ENCODE assay signal across 21 cellular contexts in the genomic region with DNA sequence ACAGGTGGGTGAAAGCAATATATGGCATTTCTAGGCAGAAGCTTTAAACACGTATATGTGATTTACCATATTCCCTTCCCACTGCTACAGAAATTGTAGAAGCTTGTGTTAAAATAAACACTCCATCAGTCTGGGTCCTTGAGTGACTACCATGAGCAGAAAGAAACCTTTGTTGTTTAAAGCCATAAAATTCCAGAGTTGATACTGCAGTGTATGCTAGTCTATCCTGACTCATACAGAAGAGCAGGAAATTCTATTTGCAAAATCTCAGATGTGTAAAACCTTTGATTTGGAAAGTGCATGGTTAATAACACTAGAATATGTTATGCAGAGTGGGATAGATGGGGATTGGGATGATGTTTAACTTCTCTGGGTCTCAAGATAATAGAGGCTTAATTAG.
A peak's percentile ranks its signal among the peaks of the same experiment; 100 is the strongest.
DNase-seq lines count a peak whose midpoint lies in the region; TF ChIP-seq lines count a peak whose summit lies in the region.
"Had no signal": no experiment of that assay in that cellular context is flagged by ENCODE, and none has a peak within 500 bp of the region (broad histone marks: within the 10 kb centered on the region; RNA-seq: fewer than 3 reads in every experiment).

No MANE protein-coding gene starts in this region.

- in situ Hi-C loops in brain microvascular endothelial cell (cut with HindIII; ENCODE audit: low pct_ligation_motif_present, low sequenced_read_pairs), result no loop called here

- H3K4me1 Mint-ChIP-seq in mesothelial cell of epicardium, result peaks cover 45% of the 10 kb centered on the region
- H3K4me1 Mint-ChIP-seq in activated CD4-positive, alpha-beta memory T cell treated with anti-CD3 and anti-CD28 coated beads, Interleukin-2, amount 10 ng/mL, durations not matched to agents 7 days and 5 days, result no peaks in the 10 kb centered on the region
- H3K4me1 Mint-ChIP-seq: T-cell had no signal

- CTCF ChIA-PET in activated CD4-positive, alpha-beta memory T cell treated with anti-CD3 and anti-CD28 coated beads, Interleukin-2, amount 10 ng/mL, durations not matched to agents 7 days and 5 days (lab: Charles Lee), result no interaction called here

- TF ChIP-seq CTCF in mesothelial cell of epicardium (IDR thresholded peaks at IDR 0.05; ENCODE audit: unreplicated experiment), result no peak
- no peak for TF ChIP-seq CTCF in brain microvascular endothelial cell (IDR thresholded peaks at IDR 0.05; ENCODE audit: low read depth, low read length, missing control alignments)

- H3K36me3 Mint-ChIP-seq in mesothelial cell of epicardium, result peaks cover 3% of the 10 kb centered on the region
- H3K36me3 Mint-ChIP-seq in activated CD4-positive, alpha-beta memory T cell treated with anti-CD3 and anti-CD28 coated beads, Interleukin-2, amount 10 ng/mL, durations not matched to agents 7 days and 5 days (ENCODE audit: low read depth), result no peaks in the 10 kb centered on the region
- H3K36me3 Mint-ChIP-seq: T-cell had no signal

- H3K9me3 Mint-ChIP-seq in mesothelial cell of epicardium, result peaks cover 22% of the 10 kb centered on the region
- no peaks in the 10 kb centered on the region for H3K9me3 Mint-ChIP-seq in activated CD4-positive, alpha-beta memory T cell treated with anti-CD3 and anti-CD28 coated beads, Interleukin-2, amount 10 ng/mL, durations not matched to agents 7 days and 5 days
- H3K9me3 Mint-ChIP-seq: T-cell had no signal

- H3K9me3 ChIP-seq in effector memory CD4-positive, alpha-beta T cell (ENCODE audit: control insufficient read depth, low read length), result no peaks in the 10 kb centered on the region

- H3K27ac ChIP-seq in epithelial cell of prostate, result peak overlapping the region; percentile 68
- H3K27ac ChIP-seq in effector memory CD4-positive, alpha-beta T cell (ENCODE audit: insufficient read depth, low read length, poor library complexity, severe bottlenecking), result no peak overlapping the region
- H3K27ac ChIP-seq in brain microvascular endothelial cell, result no peak overlapping the region

- no peak overlapping the region for H3K4me3 ChIP-seq in effector memory CD4-positive, alpha-beta T cell (ENCODE audit: insufficient read depth, low read depth, low read length, poor library complexity, severe bottlenecking)
- H3K4me3 ChIP-seq in brain microvascular endothelial cell (ENCODE audit: low read depth, low read length), result no peak overlapping the region
- H3K4me3 ChIP-seq: GM12878, K562 had no signal

- H3K4me3 Mint-ChIP-seq in mesothelial cell of epicardium, result no peak overlapping the region
- no peak overlapping the region for H3K4me3 Mint-ChIP-seq in activated CD4-positive, alpha-beta memory T cell treated with anti-CD3 and anti-CD28 coated beads, Interleukin-2, amount 10 ng/mL, durations not matched to agents 7 days and 5 days
- H3K4me3 Mint-ChIP-seq: T-cell had no signal

- H3K27me3 Mint-ChIP-seq in mesothelial cell of epicardium (ENCODE audit: low read depth), result no peaks in the 10 kb centered on the region
- no peaks in the 10 kb centered on the region for H3K27me3 Mint-ChIP-seq in activated CD4-positive, alpha-beta memory T cell treated with anti-CD3 and anti-CD28 coated beads, Interleukin-2, amount 10 ng/mL, durations not matched to agents 7 days and 5 days

- POLR2A ChIA-PET in activated CD4-positive, alpha-beta memory T cell treated with anti-CD3 and anti-CD28 coated beads, Interleukin-2, amount 10 ng/mL, durations not matched to agents 7 days and 5 days (lab: Charles Lee), result no interaction called here

- no peaks in the 10 kb centered on the region for H3K27me3 ChIP-seq in effector memory CD4-positive, alpha-beta T cell (replicated peaks; ENCODE audit: control insufficient read depth, insufficient read depth, low read length, poor library complexity, severe bottlenecking)
- H3K27me3 ChIP-seq in brain microvascular endothelial cell (replicated peaks), result no peaks in the 10 kb centered on the region

- H3K27ac Mint-ChIP-seq in mesothelial cell of epicardium, result peak overlapping the region; percentile 2
- H3K27ac Mint-ChIP-seq in activated CD4-positive, alpha-beta memory T cell treated with anti-CD3 and anti-CD28 coated beads, Interleukin-2, amount 10 ng/mL, durations not matched to agents 7 days and 5 days, result no peak overlapping the region
- H3K27ac Mint-ChIP-seq: T-cell had no signal

- no peaks in the 10 kb centered on the region for H3K36me3 ChIP-seq in effector memory CD4-positive, alpha-beta T cell (ENCODE audit: control insufficient read depth, insufficient read depth, low read length)
- no peaks in the 10 kb centered on the region for H3K36me3 ChIP-seq in brain microvascular endothelial cell (replicated peaks)

- H3K4me1 ChIP-seq in effector memory CD4-positive, alpha-beta T cell (ENCODE audit: control insufficient read depth, insufficient read depth, low read length, poor library complexity, severe bottlenecking), result no peaks in the 10 kb centered on the region

- DNase-seq in HT1080 (ENCODE audit: low read depth), result peak; percentile 31
- DNase-seq in NCI-H510A (lab: John Stamatoyannopoulos, UW), result peak; percentile 20
- DNase-seq in epithelial cell of prostate (ENCODE audit: low read depth, low spot score), result no peak
- DNase-seq in mesothelial cell of epicardium (ENCODE audit: low spot score in 2 of 2, unreplicated experiment in 2 of 2), result no peak
- DNase-seq in effector memory CD4-positive, alpha-beta T cell, result no peak
- no peak for DNase-seq in activated CD4-positive, alpha-beta memory T cell treated with anti-CD3 and anti-CD28 coated beads, Interleukin-2, amount 10 ng/mL, durations not matched to agents 7 days and 5 days
- no peak for DNase-seq in brain microvascular endothelial cell
- no peak for DNase-seq in pons (ENCODE audit: low spot score)
- DNase-seq: ACHN; C1 segment of cervical spinal cord; EL; NCI-H1105 treated with DMSO at 0.1 percent for 48 hours; NCI-H1694 treated with DMSO at 0.1 percent for 48 hours; NCI-H2107; NCI-H446; NCI-H748 treated with DMSO at 0.1 percent for 48 hours; NK-92 treated with Interleukin-12 subunit alpha and Interleukin-12 subunit beta, amount 100 ng/mL, for 24 hours; SIG-M5; T-cell had no signal

Comparison
In these comparisons a context has a peak if more than half of its experiments do, and no peak if none do; other contexts are left out.
1. DNase-seq: peak in HT1080 (single experiment) and NCI-H510A (single experiment); none in epithelial cell of prostate (single experiment), mesothelial cell of epicardium (0 of 2), effector memory CD4-positive, alpha-beta T cell (0 of 3), activated CD4-positive, alpha-beta memory T cell treated with anti-CD3 and anti-CD28 coated beads, Interleukin-2, amount 10 ng/mL, durations not matched to agents 7 days and 5 days (single experiment), brain microvascular endothelial cell (single experiment) and pons (single experiment).